Comparison of ENCODE assay signal across 1 cellular context in the genomic region with DNA sequence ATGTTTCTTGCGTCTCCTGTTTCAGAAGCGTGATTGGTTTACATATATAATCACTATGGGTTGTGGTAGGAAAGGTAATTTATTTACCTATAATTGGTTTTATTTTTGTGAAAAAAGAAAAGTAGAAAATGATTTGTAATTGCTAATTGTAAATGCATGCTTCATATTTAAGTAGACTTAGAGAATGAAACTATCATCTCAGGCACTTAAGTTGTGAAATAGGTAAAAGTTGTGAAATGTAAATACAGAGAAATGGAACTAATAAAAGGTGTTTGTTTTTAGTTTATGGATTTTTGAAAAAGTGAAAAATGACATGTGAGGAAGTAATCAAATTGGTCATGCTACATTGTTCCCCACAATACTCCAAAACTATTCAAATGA.
A peak's percentile ranks its signal among the peaks of the same experiment; 100 is the strongest.
TF ChIP-seq lines count a peak whose summit lies in the region.

No MANE protein-coding gene starts in this region.

TF ChIP-seq in HepG2, 621 proteins besides CTCF, POLR2A, EP300 and RAD21 (continued from another document):
- no peak for TF ChIP-seq BORCS8-MEF2B (CRISPR knock-in tag; IDR thresholded peaks at IDR 0.05)
- TF ChIP-seq GATAD2A (CRISPR knock-in tag; IDR thresholded peaks at IDR 0.05) = peak; percentile 84
- no peak for TF ChIP-seq KDM5A (IDR thresholded peaks at IDR 0.05; ENCODE audit: borderline replicate concordance, low read length)
- TF ChIP-seq CEBPG (CRISPR knock-in tag; IDR thresholded peaks at IDR 0.05) = peak; percentile 78
- no peak for TF ChIP-seq PLRG1 (conservative IDR thresholded peaks at IDR 0.05)
- TF ChIP-seq THAP11 (CRISPR knock-in tag; IDR thresholded peaks at IDR 0.05) = 0 out of 2 replicates have a peak, but pooled peaks have one; percentile 20
- TF ChIP-seq KLF6 (CRISPR knock-in tag; IDR thresholded peaks at IDR 0.05) = 0 out of 2 replicates have a peak, but pooled peaks have one; percentile 15
- TF ChIP-seq ZBTB37 (CRISPR knock-in tag; IDR thresholded peaks at IDR 0.05) = no peak
- peak; percentile 25; the same call in 1 of the 2 replicates for TF ChIP-seq ARID5B (CRISPR knock-in tag; IDR thresholded peaks at IDR 0.05)
- TF ChIP-seq FOXP1 (IDR thresholded peaks at IDR 0.05) = no peak
- 0 out of 2 replicates have a peak, but pooled peaks have one; percentile 49 for TF ChIP-seq FOXP1 (CRISPR knock-in tag; IDR thresholded peaks at IDR 0.05)
- TF ChIP-seq ARID3A (IDR thresholded peaks at IDR 0.05; ENCODE audit: low read depth, low read length) = 0 out of 2 replicates have a peak, but pooled peaks have one; percentile 8
- TF ChIP-seq ZNF816 (CRISPR knock-in tag; IDR thresholded peaks at IDR 0.05; ENCODE audit: borderline replicate concordance) = 0 out of 2 replicates have a peak, but pooled peaks have one; percentile 6
- no peak for TF ChIP-seq ZNF260 (CRISPR knock-in tag; IDR thresholded peaks at IDR 0.05; ENCODE audit: borderline replicate concordance, low read depth)
- TF ChIP-seq CREB1 (IDR thresholded peaks at IDR 0.05) = no peak
- TF ChIP-seq CREB1 (CRISPR knock-in tag; IDR thresholded peaks at IDR 0.05) = peak; percentile 22; the same call in 1 of the 2 replicates
- TF ChIP-seq TBX3 (IDR thresholded peaks at IDR 0.05; ENCODE audit: borderline replicate concordance) = peak; percentile 45; the same call in 1 of the 2 replicates
- TF ChIP-seq ELF3 (CRISPR knock-in tag; IDR thresholded peaks at IDR 0.05) = 0 out of 2 replicates have a peak, but pooled peaks have one; percentile 18
